ENCODE assay signal across 1 cellular context in genomic region chr12:168763-169525, GRCh38.
TF ChIP-seq lines count a peak whose summit lies in the region.

No MANE protein-coding gene starts in this region.

TF ChIP-seq in SK-N-SH, 30 proteins besides CTCF, POLR2A, EP300 and RAD21 (continued from another document):
- TF ChIP-seq IRF3 (IDR thresholded peaks at IDR 0.05; ENCODE audit: low read depth, low read length) (no peak), YY1 (IDR thresholded peaks at IDR 0.05; ENCODE audit: low read depth) (no peak), GABPA (IDR thresholded peaks at IDR 0.05; ENCODE audit: low read depth) (no peak), TEAD4 (IDR thresholded peaks at IDR 0.05; ENCODE audit: borderline replicate concordance, insufficient read depth) (no peak), SIN3A (IDR thresholded peaks at IDR 0.05; ENCODE audit: borderline replicate concordance, low read depth, low read length) (no peak), USF1 (IDR thresholded peaks at IDR 0.05; ENCODE audit: borderline replicate concordance, low read depth) (no peak), RXRA (IDR thresholded peaks at IDR 0.05; ENCODE audit: borderline replicate concordance, low read depth) (no peak), JUND (IDR thresholded peaks at IDR 0.05) (no peak), POLR2AphosphoS5 (IDR thresholded peaks at IDR 0.05; ENCODE audit: low read depth, low read length) (no peak), CHD2 (IDR thresholded peaks at IDR 0.05; ENCODE audit: low read length, partially characterized antibody) (no peak), RFX5 (IDR thresholded peaks at IDR 0.05; ENCODE audit: low read length) (no peak), NRF1 (IDR thresholded peaks at IDR 0.05; ENCODE audit: low read depth, low read length) (no peak), ZBTB33 (IDR thresholded peaks at IDR 0.05; ENCODE audit: borderline replicate concordance, low read depth) (no peak), SMC3 (IDR thresholded peaks at IDR 0.05; ENCODE audit: low read depth, low read length) (no peak), PBX3 (IDR thresholded peaks at IDR 0.05) (no peak)
